1 cellular context compared by ENCODE assay signal in the genomic region with DNA sequence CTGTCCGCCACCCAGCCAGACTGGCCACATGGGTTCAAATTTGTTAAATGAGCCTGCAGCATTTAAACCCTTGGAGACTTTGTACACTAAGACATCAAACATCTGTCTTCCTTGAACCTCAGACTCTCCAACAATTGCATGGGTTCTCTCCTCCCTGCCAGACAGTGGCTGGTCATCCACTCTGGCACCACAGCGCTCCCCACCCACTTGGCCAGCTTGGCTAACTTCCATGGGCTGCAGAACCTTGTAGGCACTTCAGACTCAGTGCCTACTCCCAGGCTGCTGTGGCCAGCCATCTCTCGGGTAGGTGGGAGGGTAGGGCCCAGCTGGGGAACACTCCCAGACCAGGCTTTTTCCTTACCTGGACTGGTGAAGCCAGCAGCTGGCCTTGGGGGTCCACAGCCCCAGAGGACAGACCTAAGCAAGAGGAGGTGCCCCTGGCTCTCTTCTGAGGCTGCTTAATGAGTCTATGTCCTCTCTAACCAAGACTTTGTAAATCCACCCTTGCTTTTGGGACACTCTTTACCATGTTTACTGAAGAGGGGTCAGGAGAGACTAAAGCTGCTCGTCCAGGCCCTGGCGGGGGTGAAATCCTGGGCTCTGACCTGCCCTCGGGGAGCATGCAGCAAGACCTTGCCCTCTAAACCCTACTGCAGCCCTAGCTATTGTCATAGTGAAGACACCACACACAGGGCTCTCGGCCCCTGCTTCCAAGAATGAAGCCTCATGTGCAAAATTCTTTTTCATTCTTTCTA.
TF ChIP-seq lines count a peak whose summit lies in the region.

No MANE protein-coding gene starts in this region.

TF ChIP-seq in HCT116, 20 proteins besides CTCF, POLR2A, EP300 and RAD21 (continued from another document):
- TF ChIP-seq REST (IDR thresholded peaks at IDR 0.05; ENCODE audit: low read depth) (no peak), ATF3 (IDR thresholded peaks at IDR 0.05) (no peak), EZH2phosphoT487 (IDR thresholded peaks at IDR 0.05; ENCODE audit: borderline replicate concordance) (no peak), POLR2AphosphoS5 (IDR thresholded peaks at IDR 0.05; ENCODE audit: low read depth, low read length) (no peak), SIN3A (IDR thresholded peaks at IDR 0.05; ENCODE audit: low read depth) (no peak), JUND (IDR thresholded peaks at IDR 0.05) (no peak), TCF7L2 (IDR thresholded peaks at IDR 0.05; ENCODE audit: borderline replicate concordance, extremely low read depth, insufficient read depth, insufficient read length) (no peak), ZNF274 (IDR thresholded peaks at IDR 0.05; ENCODE audit: low read depth, low read length) (no peak), YY1 (IDR thresholded peaks at IDR 0.05; ENCODE audit: extremely low read depth, insufficient replicate concordance, low read depth, low read length) (no peak), EGR1 (IDR thresholded peaks at IDR 0.05; ENCODE audit: low read depth) (no peak), ZFX (IDR thresholded peaks at IDR 0.05) (no peak), CEBPB (IDR thresholded peaks at IDR 0.05; ENCODE audit: low read depth) (no peak), FOSL1 (IDR thresholded peaks at IDR 0.05; ENCODE audit: low read depth) (no peak), SRF (IDR thresholded peaks at IDR 0.05; ENCODE audit: low read depth) (no peak), EZH2 (IDR thresholded peaks at IDR 0.05) (no peak), SP1 (IDR thresholded peaks at IDR 0.05; ENCODE audit: low read depth) (no peak)
- TF ChIP-seq, protein P1, sequence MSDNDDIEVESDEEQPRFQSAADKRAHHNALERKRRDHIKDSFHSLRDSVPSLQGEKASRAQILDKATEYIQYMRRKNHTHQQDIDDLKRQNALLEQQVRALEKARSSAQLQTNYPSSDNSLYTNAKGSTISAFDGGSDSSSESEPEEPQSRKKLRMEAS (IDR thresholded peaks at IDR 0.05), result no peak
- TF ChIP-seq, protein P2, sequence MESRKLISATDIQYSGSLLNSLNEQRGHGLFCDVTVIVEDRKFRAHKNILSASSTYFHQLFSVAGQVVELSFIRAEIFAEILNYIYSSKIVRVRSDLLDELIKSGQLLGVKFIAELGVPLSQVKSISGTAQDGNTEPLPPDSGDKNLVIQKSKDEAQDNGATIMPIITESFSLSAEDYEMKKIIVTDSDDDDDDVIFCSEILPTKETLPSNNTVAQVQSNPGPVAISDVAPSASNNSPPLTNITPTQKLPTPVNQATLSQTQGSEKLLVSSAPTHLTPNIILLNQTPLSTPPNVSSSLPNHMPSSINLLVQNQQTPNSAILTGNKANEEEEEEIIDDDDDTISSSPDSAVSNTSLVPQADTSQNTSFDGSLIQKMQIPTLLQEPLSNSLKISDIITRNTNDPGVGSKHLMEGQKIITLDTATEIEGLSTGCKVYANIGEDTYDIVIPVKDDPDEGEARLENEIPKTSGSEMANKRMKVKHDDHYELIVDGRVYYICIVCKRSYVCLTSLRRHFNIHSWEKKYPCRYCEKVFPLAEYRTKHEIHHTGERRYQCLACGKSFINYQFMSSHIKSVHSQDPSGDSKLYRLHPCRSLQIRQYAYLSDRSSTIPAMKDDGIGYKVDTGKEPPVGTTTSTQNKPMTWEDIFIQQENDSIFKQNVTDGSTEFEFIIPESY (IDR thresholded peaks at IDR 0.05; ENCODE audit: extremely low read depth, insufficient replicate concordance, low read length), result no peak
